ENCODE assay signal across 15 cellular contexts in genomic region chr3:37144806-37145205, GRCh38. TPM values are rescaled to one million over a fixed set of nuclear protein-coding genes. Genes with fewer than 3 reads are reported as not detected.
DNase-seq lines count a peak whose midpoint lies in the region; ATAC-seq and TF ChIP-seq lines count a peak whose summit lies in the region.
"Had no signal": no experiment of that assay in that cellular context is flagged by ENCODE, and none has a peak within 500 bp of the region (broad histone marks: within the 10 kb centered on the region; RNA-seq: fewer than 3 reads in every experiment).

No MANE protein-coding gene starts in this region.

- H3K27me3 Mint-ChIP-seq in CD4-positive, alpha-beta memory T cell: no peaks in the 10 kb centered on the region
- peaks cover 3% of the 10 kb centered on the region for H3K27me3 Mint-ChIP-seq in endothelial cell (ENCODE audit: unreplicated experiment)
- H3K27me3 Mint-ChIP-seq: activated CD4-positive, alpha-beta memory T cell treated with anti-CD3 and anti-CD28 coated beads, Interleukin-2, amount 10 ng/mL, durations not matched to agents 7 days and 5 days had no signal

- peaks cover 34 to 51% of the 10 kb centered on the region in 2 donors for H3K36me3 Mint-ChIP-seq in CD4-positive, alpha-beta memory T cell
- peaks cover 17% of the 10 kb centered on the region for H3K36me3 Mint-ChIP-seq in endothelial cell (ENCODE audit: low read depth, unreplicated experiment)

- H3K27ac ChIP-seq in CD4-positive, alpha-beta memory T cell (ENCODE audit: low read depth, low read length): no peak overlapping the region
- H3K27ac ChIP-seq in neutrophil: peak overlapping the region; percentile 86

- ATAC-seq in HG03520 (IDR thresholded peaks at IDR 0.05; ENCODE audit: unreplicated experiment): no peak
- ATAC-seq: Right ventricle myocardium inferior; stimulated activated effector memory CD8-positive, alpha-beta T cell treated with anti-CD3 and anti-CD28 coated beads, Interleukin-12 subunit alpha, Interleukin-12 subunit beta, amount 100 ng/mL, for 72 hours had no signal

- peaks cover 18 to 21% (median 20%) of the 10 kb centered on the region in 4 donors for H3K4me1 Mint-ChIP-seq in CD4-positive, alpha-beta memory T cell
- peaks cover 30% of the 10 kb centered on the region for H3K4me1 Mint-ChIP-seq in endothelial cell (ENCODE audit: unreplicated experiment)

- H3K9me3 ChIP-seq in CD4-positive, alpha-beta memory T cell (ENCODE audit: control insufficient read depth in 1 of 2, low read length in 2 of 2): no peaks in the 10 kb centered on the region
- no peaks in the 10 kb centered on the region for H3K9me3 ChIP-seq in neutrophil

- POLR2A ChIA-PET in CD4-positive, alpha-beta memory T cell (lab: Charles Lee; ENCODE audit: partially characterized antibody): no interaction called here

- H3K9me3 Mint-ChIP-seq in CD4-positive, alpha-beta memory T cell: no peaks in the 10 kb centered on the region
- no peaks in the 10 kb centered on the region for H3K9me3 Mint-ChIP-seq in endothelial cell (ENCODE audit: unreplicated experiment)
- H3K9me3 Mint-ChIP-seq: activated CD4-positive, alpha-beta memory T cell treated with anti-CD3 and anti-CD28 coated beads, Interleukin-2, amount 10 ng/mL, durations not matched to agents 7 days and 5 days; stimulated activated effector memory CD8-positive, alpha-beta T cell treated with anti-CD3 and anti-CD28 coated beads, Interleukin-12 subunit alpha, Interleukin-12 subunit beta, amount 100 ng/mL, for 72 hours had no signal

- no peak for TF ChIP-seq CTCF in endothelial cell (IDR thresholded peaks at IDR 0.05; ENCODE audit: unreplicated experiment)
- no peak for TF ChIP-seq CTCF in neutrophil (IDR thresholded peaks at IDR 0.05)

- intact Hi-C loops in CD4-positive, alpha-beta memory T cell (cut with micrococcal nuclease): no loop called here

- peak in 4 of 5 donors; percentile 10 to 31 (median 24) for DNase-seq in CD4-positive, alpha-beta memory T cell
- DNase-seq in NCI-H2081 treated with DMSO at 0.1 percent for 48 hours (lab: John Stamatoyannopoulos, UW) (peak; percentile 55), endothelial cell (ENCODE audit: low spot score) (no peak), SIG-M5 treated with dmso at 0.1 percent for 504 hours (lab: John Stamatoyannopoulos, UW; ENCODE audit: unreplicated experiment) (no peak), AG08396 (ENCODE audit: low spot score) (no peak), cortex of kidney (lab: John Stamatoyannopoulos, UW) (no peak)
- DNase-seq: activated CD4-positive, alpha-beta memory T cell treated with anti-CD3 and anti-CD28 coated beads, Interleukin-2, amount 10 ng/mL, durations not matched to agents 7 days and 5 days; activated effector memory CD4-positive, alpha-beta T cell treated with anti-CD3 and anti-CD28 coated beads, Interleukin-2, amount 50 U/mL, for 16 hours; NCI-H446 treated with DMSO at 0.1 percent for 48 hours; stimulated activated CD4-positive, alpha-beta T cell treated with anti-CD3 and anti-CD28 coated beads, Interleukin-4, amount 100 ng/mL, for 1 hour had no signal

- H3K4me3 ChIP-seq in CD4-positive, alpha-beta memory T cell (ENCODE audit: low read length in 2 of 2): no peak overlapping the region
- H3K4me3 ChIP-seq in neutrophil (ENCODE audit: low read depth in 1 of 2, low read length in 1 of 2): peak overlapping the region in 1 of 2 experiments; percentile 38
- H3K4me3 ChIP-seq: BLaER1 treated with 17β-estradiol and CSF1 and Interleukin-3, amounts not matched to agents 10 nM and 100 nM had no signal

- peak overlapping the region in 6 of 7 donors; percentile 43 to 72 (median 56) for H3K27ac Mint-ChIP-seq in CD4-positive, alpha-beta memory T cell
- peak overlapping the region; percentile 97 for H3K27ac Mint-ChIP-seq in endothelial cell (ENCODE audit: unreplicated experiment)
- H3K27ac Mint-ChIP-seq: activated CD4-positive, alpha-beta memory T cell treated with anti-CD3 and anti-CD28 coated beads, Interleukin-2, amount 10 ng/mL, durations not matched to agents 7 days and 5 days; stimulated activated effector memory CD8-positive, alpha-beta T cell treated with anti-CD3 and anti-CD28 coated beads, Interleukin-12 subunit alpha, Interleukin-12 subunit beta, amount 100 ng/mL, for 72 hours had no signal

- H3K27me3 ChIP-seq in CD4-positive, alpha-beta memory T cell (ENCODE audit: insufficient read depth, low read length): no peaks in the 10 kb centered on the region
- H3K27me3 ChIP-seq in neutrophil: no peaks in the 10 kb centered on the region
- H3K27me3 ChIP-seq: BLaER1 treated with 17β-estradiol and CSF1 and Interleukin-3, amounts not matched to agents 10 nM and 100 nM had no signal

- H3K36me3 ChIP-seq in CD4-positive, alpha-beta memory T cell (ENCODE audit: insufficient read depth, low read length): peaks cover 7% of the 10 kb centered on the region
- peaks cover 6% of the 10 kb centered on the region for H3K36me3 ChIP-seq in neutrophil

- H3K4me1 ChIP-seq in CD4-positive, alpha-beta memory T cell (ENCODE audit: insufficient read depth, low read length): peaks cover 12% of the 10 kb centered on the region
- H3K4me1 ChIP-seq in neutrophil (ENCODE audit: control insufficient read depth in 1 of 2, insufficient read depth in 1 of 2, low read depth in 1 of 2, low read length in 1 of 2): peaks cover 70 to 74% of the 10 kb centered on the region in 2 experiments

- H3K4me3 Mint-ChIP-seq in CD4-positive, alpha-beta memory T cell: peak overlapping the region in 1 of 8 donors; percentile 22
- no peak overlapping the region for H3K4me3 Mint-ChIP-seq in endothelial cell (ENCODE audit: unreplicated experiment)
- H3K4me3 Mint-ChIP-seq: activated CD4-positive, alpha-beta memory T cell treated with anti-CD3 and anti-CD28 coated beads, Interleukin-2, amount 10 ng/mL, durations not matched to agents 7 days and 5 days; stimulated activated effector memory CD8-positive, alpha-beta T cell treated with anti-CD3 and anti-CD28 coated beads, Interleukin-12 subunit alpha, Interleukin-12 subunit beta, amount 100 ng/mL, for 72 hours had no signal

- CTCF ChIA-PET in CD4-positive, alpha-beta memory T cell (lab: Charles Lee; ENCODE audit: partially characterized antibody): interaction anchor here (0.9 kb wide), 1 partner anchor 10 kb away, joined by 3 read pairs; no protein-coding TSS in a partner anchor

RNA-seq across cellular contexts. Expression of gene LRRFIP2, which starts 29.6 kb away (rescaled TPM):
- 10 to 100 TPM; 27.3 to 29.6 TPM for total RNA-seq in CD4-positive, alpha-beta memory T cell
- polyA plus RNA-seq in CD4-positive, alpha-beta memory T cell: 10 to 100 TPM in 1 of 2 donors, 1 to 10 TPM in 1; 8.2 to 16.7 TPM
- total RNA-seq in endothelial cell (ENCODE audit: unreplicated experiment): 40.0 TPM

Comparison
In these comparisons a context has a peak if more than half of its experiments do, and no peak if none do; other contexts are left out.
1. DNase-seq: peak in CD4-positive, alpha-beta memory T cell (4 of 5) and NCI-H2081 treated with DMSO at 0.1 percent for 48 hours (single experiment); none in endothelial cell (single experiment), SIG-M5 treated with dmso at 0.1 percent for 504 hours (single experiment), AG08396 (single experiment) and cortex of kidney (single experiment).